Comparison of ENCODE assay signal across 13 cellular contexts in the genomic region with DNA sequence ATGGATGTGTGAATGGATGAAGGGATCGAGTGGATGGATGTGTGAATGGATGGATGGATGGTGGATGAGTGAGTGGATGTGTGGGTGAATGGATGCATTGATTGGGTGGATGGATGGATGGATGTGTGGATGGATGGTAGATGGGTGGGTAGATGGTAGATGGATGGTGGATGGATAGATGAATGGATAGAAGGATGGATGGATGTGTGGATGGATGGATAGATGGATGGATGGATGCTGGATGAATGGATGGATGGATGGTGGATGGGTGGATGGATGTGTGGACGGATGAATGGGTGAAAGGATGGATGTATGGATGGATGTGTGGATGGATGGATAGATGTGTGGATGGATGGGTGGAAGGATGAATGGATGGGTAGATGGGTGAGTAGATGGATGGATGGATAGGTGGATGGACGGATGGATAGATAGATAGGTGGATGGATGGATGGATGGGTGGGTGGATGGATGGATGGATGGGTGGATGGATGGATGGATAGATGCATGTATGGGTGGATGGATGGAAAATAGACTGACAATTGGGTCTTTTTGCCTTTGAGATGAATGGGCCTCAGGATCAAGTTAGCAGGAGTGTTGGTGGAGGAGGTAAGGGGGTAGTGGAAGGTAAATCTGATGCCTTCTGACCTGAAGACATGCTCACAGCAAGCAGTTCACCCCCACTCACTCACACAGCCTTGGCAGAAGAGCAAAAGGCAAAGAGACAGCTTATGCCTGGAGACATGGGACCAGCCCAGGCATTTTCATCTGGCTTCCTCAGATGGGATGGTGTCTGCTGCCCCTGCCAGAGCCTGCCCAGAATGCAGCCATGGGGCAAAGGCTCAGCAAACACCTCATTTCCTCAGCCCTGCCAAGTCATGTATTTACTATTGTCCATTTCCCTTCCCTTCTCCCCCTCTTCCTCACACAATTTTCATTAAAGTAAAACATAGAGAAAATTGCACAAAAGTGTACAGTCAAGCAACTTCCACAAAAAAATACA.
"Had no signal": no experiment of that assay in that cellular context is flagged by ENCODE, and none has a peak within 500 bp of the region (broad histone marks: within the 10 kb centered on the region; RNA-seq: fewer than 3 reads in every experiment).

No MANE protein-coding gene starts in this region.

- H3K36me3 Mint-ChIP-seq: activated naive CD8-positive, alpha-beta T cell; memory B cell; naive thymus-derived CD4-positive, alpha-beta T cell had no signal

- H3K9ac ChIP-seq: parathyroid adenoma had no signal

- H3K4me3 Mint-ChIP-seq: activated naive CD8-positive, alpha-beta T cell; activated T-cell treated with anti-CD3 and anti-CD28 coated beads, Interleukin-2, amount 50 U/mL, for 72 hours; memory B cell; naive thymus-derived CD4-positive, alpha-beta T cell had no signal

- H3K9me3 Mint-ChIP-seq: activated T-cell treated with anti-CD3 and anti-CD28 coated beads, Interleukin-2, amount 50 U/mL, for 72 hours; memory B cell had no signal

- H3K79me2 ChIP-seq: hepatocyte, parathyroid adenoma had no signal

- H3K36me3 ChIP-seq: cardiac muscle cell, colonic mucosa, gastroesophageal sphincter, suprapubic skin, tibial artery, upper lobe of right lung had no signal

- H3K27me3 ChIP-seq: cardiac muscle cell, colonic mucosa, hepatocyte, suprapubic skin, upper lobe of right lung had no signal

- H3K27ac ChIP-seq: cardiac muscle cell, colonic mucosa, gastroesophageal sphincter, hepatocyte, parathyroid adenoma, suprapubic skin, tibial artery, upper lobe of right lung, VCaP had no signal

- H3K9me3 ChIP-seq: colonic mucosa, gastroesophageal sphincter, suprapubic skin, tibial artery, upper lobe of right lung had no signal

- H2AFZ ChIP-seq: hepatocyte, parathyroid adenoma had no signal

- H3K4me2 ChIP-seq: hepatocyte had no signal

- H3K27ac Mint-ChIP-seq: activated naive CD8-positive, alpha-beta T cell; activated T-cell treated with anti-CD3 and anti-CD28 coated beads, Interleukin-2, amount 50 U/mL, for 72 hours; memory B cell had no signal

- H3K4me1 ChIP-seq: colonic mucosa, parathyroid adenoma, upper lobe of right lung had no signal

- H3K4me3 ChIP-seq: cardiac muscle cell, colonic mucosa, gastroesophageal sphincter, hepatocyte, suprapubic skin, tibial artery, upper lobe of right lung had no signal
